18 cellular contexts compared by ENCODE assay signal in the genomic region with DNA sequence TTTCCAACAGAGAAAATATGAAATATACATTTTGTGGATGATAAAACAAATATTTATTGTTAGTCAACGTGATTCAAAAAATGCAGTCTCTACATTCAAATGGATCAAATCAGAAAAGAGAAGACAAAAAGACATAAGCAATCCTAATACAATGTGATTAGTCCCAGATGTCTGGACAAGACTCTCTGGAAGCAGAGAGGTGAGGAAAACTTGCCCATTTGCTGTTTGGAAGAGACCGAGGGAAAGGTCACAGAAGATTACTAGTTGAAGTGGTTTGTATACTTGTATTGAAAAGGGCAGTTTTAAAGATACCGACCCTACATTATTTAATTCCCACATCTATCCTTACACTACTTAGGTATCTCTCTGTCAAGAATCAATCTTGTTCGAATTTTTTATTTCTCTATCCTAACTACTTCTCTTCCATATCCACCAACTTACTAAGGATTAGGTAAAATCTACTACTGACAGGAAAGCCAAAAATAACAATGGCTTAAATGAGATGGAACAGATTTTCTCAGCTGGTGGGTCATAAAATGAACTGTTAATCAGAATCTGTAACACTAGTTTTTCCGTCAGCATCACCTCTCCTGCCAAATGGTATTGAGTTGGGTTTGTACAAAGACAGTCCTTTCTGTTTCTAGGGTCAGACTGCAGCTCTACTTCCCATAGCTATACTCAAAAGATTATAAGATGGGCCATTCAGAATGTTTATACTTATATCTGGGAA.
A peak's percentile ranks its signal among the peaks of the same experiment; 100 is the strongest.
DNase-seq lines count a peak whose midpoint lies in the region; ATAC-seq and TF ChIP-seq lines count a peak whose summit lies in the region.
"Had no signal": no experiment of that assay in that cellular context is flagged by ENCODE, and none has a peak within 500 bp of the region (broad histone marks: within the 10 kb centered on the region; RNA-seq: fewer than 3 reads in every experiment).

No MANE protein-coding gene starts in this region.

- BruUV-seq in A673 (replicated peaks; lab: Mats Ljungman, UMichigan) = no TSS peak

- POLR2A ChIA-PET in A673 (lab: Charles Lee; ENCODE audit: low non-redundant PET) = no interaction called here

- H3K36me3 Mint-ChIP-seq in nephron progenitor cell (ENCODE audit: low read depth) = peaks cover 12% of the 10 kb centered on the region
- H3K36me3 Mint-ChIP-seq: CD8-positive, alpha-beta T cell had no signal

- H3K4me3 Mint-ChIP-seq in nephron progenitor cell = no peak overlapping the region
- H3K4me3 Mint-ChIP-seq: B cell; CD8-positive, alpha-beta T cell; GM23338 had no signal

- DNase-seq in A673 (ENCODE audit: low spot score) (peak; percentile 33), NCI-H69 (lab: John Stamatoyannopoulos, UW) (peak; percentile 44), fibroblast of mammary gland (ENCODE audit: low read depth) (peak; percentile 43), nephron progenitor cell (no peak), foreskin melanocyte (no peak), NCI-H226 (no peak), glomerular visceral epithelial cell (ENCODE audit: extremely low spot score) (no peak), gastrocnemius medialis (no peak)
- DNase-seq: 8988T; Calu3; CD8-positive, alpha-beta T cell; DMS79 treated with DMSO at 0.1 percent for 48 hours; GF-D8; H7 had no signal

- H3K4me1 Mint-ChIP-seq in nephron progenitor cell = peaks cover 24% of the 10 kb centered on the region
- H3K4me1 Mint-ChIP-seq: B cell had no signal

- in situ Hi-C loops in gastrocnemius medialis (cut with MboI; ENCODE audit: low sequenced_read_pairs in 4 of 4) = no loop called here

- intact Hi-C loops in A673 (cut with micrococcal nuclease; ENCODE audit: unreplicated experiment) (no loop called here), gastrocnemius medialis (cut with DNase I; ENCODE audit: low total_unique reads) (no loop called here)

- H3K27ac ChIP-seq in A673 (ENCODE audit: low read depth, low read length, poor library complexity, severe bottlenecking) (peak overlapping the region; percentile 14), gastrocnemius medialis (no peak overlapping the region)
- H3K27ac ChIP-seq: BLaER1 treated with 17β-estradiol and CSF1 and Interleukin-3, amounts not matched to agents 10 nM and 100 nM had no signal

- CTCF ChIA-PET in A673 (lab: Charles Lee) = no interaction called here

- peaks cover 47% of the 10 kb centered on the region for H3K4me1 ChIP-seq in A673 (ENCODE audit: insufficient read depth, low read length, poor library complexity, severe bottlenecking)
- no peaks in the 10 kb centered on the region for H3K4me1 ChIP-seq in gastrocnemius medialis
- H3K4me1 ChIP-seq: BLaER1 treated with 17β-estradiol and CSF1 and Interleukin-3, amounts not matched to agents 10 nM and 100 nM had no signal

- peaks cover 7% of the 10 kb centered on the region for H3K9me3 Mint-ChIP-seq in nephron progenitor cell
- H3K9me3 Mint-ChIP-seq: CD8-positive, alpha-beta T cell had no signal

- ATAC-seq in gastrocnemius medialis = no peak
- ATAC-seq: CD8-positive, alpha-beta T cell; GM23338; HCT116 had no signal

- H3K27me3 ChIP-seq in A673 (replicated peaks; ENCODE audit: insufficient read depth, low read depth, low read length, poor library complexity) (no peaks in the 10 kb centered on the region), gastrocnemius medialis (no peaks in the 10 kb centered on the region)
- H3K27me3 ChIP-seq: BLaER1 treated with 17β-estradiol and CSF1 and Interleukin-3, amounts not matched to agents 10 nM and 100 nM had no signal

- no peaks in the 10 kb centered on the region for H3K9me3 ChIP-seq in A673 (ENCODE audit: low read depth, low read length, poor library complexity, severe bottlenecking)
- no peaks in the 10 kb centered on the region for H3K9me3 ChIP-seq in gastrocnemius medialis

- H3K27me3 Mint-ChIP-seq in nephron progenitor cell (ENCODE audit: low read depth, poor library complexity) = no peaks in the 10 kb centered on the region
- H3K27me3 Mint-ChIP-seq: B cell had no signal

- H3K4me3 ChIP-seq in A673 (ENCODE audit: low read depth, low read length, poor library complexity, severe bottlenecking) (no peak overlapping the region), fibroblast of mammary gland (ENCODE audit: control insufficient read depth, low read depth, low read length) (no peak overlapping the region), gastrocnemius medialis (no peak overlapping the region)
- H3K4me3 ChIP-seq: BLaER1 treated with 17β-estradiol and CSF1 and Interleukin-3, amounts not matched to agents 10 nM and 100 nM; GM23338 had no signal

- peak overlapping the region; percentile 29 for H3K27ac Mint-ChIP-seq in nephron progenitor cell
- H3K27ac Mint-ChIP-seq: B cell; CD8-positive, alpha-beta T cell; GM23338 had no signal

- no peak for TF ChIP-seq POLR2A in gastrocnemius medialis (IDR thresholded peaks at IDR 0.05)

- H3K36me3 ChIP-seq in A673 (ENCODE audit: insufficient read depth, low read length, poor library complexity, severe bottlenecking) = no peaks in the 10 kb centered on the region
- H3K36me3 ChIP-seq in gastrocnemius medialis = no peaks in the 10 kb centered on the region
- H3K36me3 ChIP-seq: BLaER1 treated with 17β-estradiol and CSF1 and Interleukin-3, amounts not matched to agents 10 nM and 100 nM had no signal

- TF ChIP-seq CTCF in A673 (conservative IDR thresholded peaks at IDR 0.05; ENCODE audit: low read depth, low read length) (no peak), fibroblast of mammary gland (conservative IDR thresholded peaks at IDR 0.05; ENCODE audit: control insufficient read depth, insufficient read depth, low read depth, low read length) (no peak), nephron progenitor cell (IDR thresholded peaks at IDR 0.05) (no peak), gastrocnemius medialis (IDR thresholded peaks at IDR 0.05 in 4 of 5, conservative IDR thresholded peaks at IDR 0.05 in 1 of 5) (no peak)

Comparison
In these comparisons a context has a peak if more than half of its experiments do, and no peak if none do; other contexts are left out.
1. DNase-seq: peak in A673 (single experiment), NCI-H69 (single experiment) and fibroblast of mammary gland (single experiment); none in nephron progenitor cell (single experiment), foreskin melanocyte (single experiment), NCI-H226 (single experiment), glomerular visceral epithelial cell (single experiment) and gastrocnemius medialis (0 of 2).